13 cellular contexts compared by ENCODE assay signal in the genomic region with DNA sequence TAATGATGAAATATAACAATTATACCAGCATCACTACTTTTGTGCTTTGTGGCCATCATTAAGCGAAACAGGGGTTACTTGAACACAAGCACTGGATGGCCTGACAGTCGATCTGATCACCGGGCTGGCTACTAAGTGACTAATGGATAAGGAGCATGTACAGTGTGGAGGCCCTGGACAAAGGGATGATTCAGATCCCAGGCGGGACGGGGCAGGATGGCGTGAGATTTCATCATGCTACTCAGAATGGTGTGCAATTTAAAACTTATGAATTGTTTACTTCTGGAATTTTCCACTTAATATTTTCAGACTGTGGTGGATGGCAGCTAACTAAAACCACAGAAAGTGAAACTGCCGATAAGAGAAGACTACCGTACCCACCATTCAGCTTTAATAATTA. TPM values are rescaled to one million over a fixed set of nuclear protein-coding genes. Genes with fewer than 3 reads are reported as not detected.
A peak's percentile ranks its signal among the peaks of the same experiment; 100 is the strongest.
DNase-seq lines count a peak whose midpoint lies in the region; ATAC-seq, FAIRE-seq and TF ChIP-seq lines count a peak whose summit lies in the region.
"Had no signal": no experiment of that assay in that cellular context is flagged by ENCODE, and none has a peak within 500 bp of the region (broad histone marks: within the 10 kb centered on the region; RNA-seq: fewer than 3 reads in every experiment).

No MANE protein-coding gene starts in this region.

- no peak for TF ChIP-seq CTCF in AG09319 (IDR thresholded peaks at IDR 0.05; ENCODE audit: low read depth, low read length)
- no peak for TF ChIP-seq CTCF in bronchial epithelial cell (IDR thresholded peaks at IDR 0.05; ENCODE audit: insufficient read depth, low read length, severe bottlenecking)
- no peak for TF ChIP-seq CTCF in lower lobe of right lung (IDR thresholded peaks at IDR 0.05)

- no peaks in the 10 kb centered on the region for H3K27me3 ChIP-seq in bronchial epithelial cell (ENCODE audit: control insufficient read depth, insufficient read depth, low read length)
- no peaks in the 10 kb centered on the region for H3K27me3 ChIP-seq in lower lobe of right lung (ENCODE audit: low read depth)

- intact Hi-C loops in lower lobe of right lung (cut with DNase I), result no loop called here

- H3K9me3 ChIP-seq in lower lobe of right lung, result no peaks in the 10 kb centered on the region
- H3K9me3 ChIP-seq: Caco-2 had no signal

- no peaks in the 10 kb centered on the region for H3K4me1 ChIP-seq in lower lobe of right lung
- H3K4me1 ChIP-seq: Caco-2 had no signal

- no peak for FAIRE-seq in bronchial epithelial cell (lab: Jason Lieb, UNC)
- FAIRE-seq: endometrium had no signal

- no peak overlapping the region for H3K4me3 ChIP-seq in bronchial epithelial cell (ENCODE audit: low read depth, low read length)
- no peak overlapping the region for H3K4me3 ChIP-seq in lower lobe of right lung

- DNase-seq in AG09319 (ENCODE audit: extremely low read depth, low read depth) (peak; percentile 87), NCI-H226 (peak; percentile 85), bronchial epithelial cell (ENCODE audit: low read depth) (peak; percentile 95), medulla oblongata (ENCODE audit: extremely low spot score) (peak; percentile 84), NCI-H2029 treated with DMSO at 0.1 percent for 48 hours (lab: John Stamatoyannopoulos, UW) (no peak), lower lobe of right lung (no peak), NCI-H187 (lab: John Stamatoyannopoulos, UW) (no peak), OCI-M2 (lab: John Stamatoyannopoulos, UW; ENCODE audit: unreplicated experiment) (no peak)
- DNase-seq: natural killer cell, NCI-H1105 treated with DMSO at 0.1 percent for 48 hours had no signal

- ATAC-seq in lower lobe of right lung, result no peak
- ATAC-seq: natural killer cell had no signal

- H3K27ac ChIP-seq in lower lobe of right lung, result no peak overlapping the region

- H3K36me3 ChIP-seq in bronchial epithelial cell (ENCODE audit: control insufficient read depth, insufficient read depth, low read length) (no peaks in the 10 kb centered on the region), lower lobe of right lung (no peaks in the 10 kb centered on the region)

RNA-seq across cellular contexts. Expression of a gene that starts 7.0 kb away (rescaled TPM):
- total RNA-seq in bronchial epithelial cell (102 and 144 TPM in 2 replicates), lower lobe of right lung (64.6 TPM)

RNA-seq across cellular contexts. Expression of a gene that starts 33.9 kb away (rescaled TPM):
- total RNA-seq in bronchial epithelial cell (not detected in 2 replicates), lower lobe of right lung (0.95 TPM)
- total RNA-seq: activated T-helper 1 cell treated with anti-CD3 and anti-CD28 coated beads, Interleukin-12 subunit alpha, Interleukin-12 subunit beta, Interleukin-2, Interleukin-4 antibody, amounts not matched to agents 30 ng/mL and 10 ng/mL and 1 ng/mL, durations not matched to agents 14 hours and 24 hours and 36 hours; Caco-2; natural killer cell had no signal

Comparison
In these comparisons a context has a peak if more than half of its experiments do, and no peak if none do; other contexts are left out.
1. DNase-seq: peak in AG09319 (single experiment), NCI-H226 (single experiment), bronchial epithelial cell (single experiment) and medulla oblongata (single experiment); none in NCI-H2029 treated with DMSO at 0.1 percent for 48 hours (single experiment), lower lobe of right lung (single experiment), NCI-H187 (0 of 2) and OCI-M2 (single experiment).